Comparison of ENCODE assay signal across 17 cellular contexts in genomic region chr5:126614189-126614588, GRCh38.
"Had no signal": no experiment of that assay in that cellular context is flagged by ENCODE, and none has a peak within 500 bp of the region (broad histone marks: within the 10 kb centered on the region; RNA-seq: fewer than 3 reads in every experiment).

No MANE protein-coding gene starts in this region.

- H3K4me3 Mint-ChIP-seq: activated B cell treated with CpG ODN at 0.5 μM for 24 hours; activated CD4-positive, alpha-beta T cell treated with anti-CD3 and anti-CD28 coated beads, Interleukin-2, amount 10 ng/mL, durations not matched to agents 7 days and 5 days; activated T-cell treated with anti-CD3 and anti-CD28 coated beads, Interleukin-2, amount 50 U/mL, for 4 hours; nephron progenitor cell had no signal

- H3K27ac Mint-ChIP-seq: activated B cell treated with CpG ODN at 0.5 μM for 24 hours had no signal

- ATAC-seq: activated T-cell treated with anti-CD3 and anti-CD28 coated beads, Interleukin-2, amount 50 U/mL, for 4 hours; foreskin keratinocyte; left cardiac atrium; lower lobe of right lung; psoas muscle; right lobe of liver; upper lobe of right lung had no signal

- H3K27me3 ChIP-seq: breast epithelium, foreskin keratinocyte, right lobe of liver, testis, upper lobe of right lung had no signal

- H3K27me3 Mint-ChIP-seq: activated B cell treated with CpG ODN at 0.5 μM for 24 hours; activated CD4-positive, alpha-beta T cell treated with anti-CD3 and anti-CD28 coated beads, Interleukin-2, amount 10 ng/mL, durations not matched to agents 7 days and 5 days had no signal

- H3K27ac ChIP-seq: breast epithelium, foreskin keratinocyte, lower lobe of right lung, psoas muscle, right lobe of liver, testis, upper lobe of right lung had no signal

- H3K9me3 Mint-ChIP-seq: activated B cell treated with CpG ODN at 0.5 μM for 24 hours; activated CD4-positive, alpha-beta T cell treated with anti-CD3 and anti-CD28 coated beads, Interleukin-2, amount 10 ng/mL, durations not matched to agents 7 days and 5 days; activated T-cell treated with anti-CD3 and anti-CD28 coated beads, Interleukin-2, amount 50 U/mL, for 4 hours; nephron progenitor cell had no signal

- H3K4me3 ChIP-seq: breast epithelium, lower lobe of right lung, psoas muscle, right lobe of liver, testis, upper lobe of right lung had no signal

- H3K36me3 ChIP-seq: breast epithelium had no signal

- DNase-seq: activated B cell treated with CpG ODN at 0.5 μM for 24 hours; activated CD4-positive, alpha-beta T cell treated with anti-CD3 and anti-CD28 coated beads, Interleukin-2, amount 10 ng/mL, durations not matched to agents 7 days and 5 days; activated gamma-delta T cell treated with Interleukin-2 at 50 U/mL for 16 hours; activated T-cell treated with anti-CD3 and anti-CD28 coated beads, Interleukin-2, amount 50 U/mL, for 4 hours; aorta; foreskin keratinocyte; head of caudate nucleus; left cardiac atrium; lower lobe of right lung; nephron progenitor cell; psoas muscle; right lobe of liver; stimulated activated naive CD4-positive, alpha-beta T cell treated with Interleukin-2 at 50 U/mL for 16 hours; T-helper 2 cell; testis; upper lobe of right lung had no signal

- H3K4me1 ChIP-seq: breast epithelium, foreskin keratinocyte, lower lobe of right lung, psoas muscle, testis, upper lobe of right lung had no signal

- H3K9me3 ChIP-seq: breast epithelium, lower lobe of right lung, psoas muscle, right lobe of liver, testis, upper lobe of right lung had no signal
